In genomic region chr4:186724048-186724860, GRCh38 we compare ENCODE assay signal across 7 cellular contexts. TPM values are rescaled to one million over a fixed set of nuclear protein-coding genes. Genes with fewer than 3 reads are reported as not detected.
A peak's percentile ranks its signal among the peaks of the same experiment; 100 is the strongest.
DNase-seq lines count a peak whose midpoint lies in the region; ATAC-seq and TF ChIP-seq lines count a peak whose summit lies in the region.

No MANE protein-coding gene starts in this region.

- ATAC-seq in esophagus mucosa (peak; percentile 22), HG02678 (IDR thresholded peaks at IDR 0.05; ENCODE audit: unreplicated experiment) (no peak)

- peak overlapping the region; percentile 64 to 97 (median 96) for H3K27ac ChIP-seq in Peyer's patch

- DNase-seq in Peyer's patch = peak in 2 of 3 donors; percentile 53 to 73
- no peak for DNase-seq in NAMALWA (ENCODE audit: low spot score)
- DNase-seq in mesenteric fat pad (ENCODE audit: low spot score) = no peak

- H3K27me3 ChIP-seq in Peyer's patch = no peaks in the 10 kb centered on the region
- H3K27me3 ChIP-seq in mucosa of stomach (ENCODE audit: control insufficient read depth, insufficient read depth, low read length) = no peaks in the 10 kb centered on the region

- H3K4me3 ChIP-seq in GM08714 (ENCODE audit: low read length) (peak overlapping the region; percentile 50; the same call in 1 of the 2 replicates), Peyer's patch (peak overlapping the region; percentile 40 to 88 (median 68)), mucosa of stomach (ENCODE audit: low read length) (peak overlapping the region; percentile 97)

- TF ChIP-seq POLR2A in Peyer's patch (IDR thresholded peaks at IDR 0.05) = peak in 1 of 2 donors; percentile 24

- H3K4me1 ChIP-seq in Peyer's patch (peaks cover 0 to under 1% (median 0%) of the 10 kb centered on the region in 4 donors), mucosa of stomach (ENCODE audit: control insufficient read depth, insufficient read depth, low read length) (peaks cover 13% of the 10 kb centered on the region)

- H3K36me3 ChIP-seq in Peyer's patch (no peaks in the 10 kb centered on the region), mucosa of stomach (ENCODE audit: control insufficient read depth, insufficient read depth, low read length) (no peaks in the 10 kb centered on the region)

- peak overlapping the region; percentile 88 for H3K9ac ChIP-seq in mucosa of stomach (ENCODE audit: low read length)

- no peaks in the 10 kb centered on the region for H3K9me3 ChIP-seq in Peyer's patch
- H3K9me3 ChIP-seq in mucosa of stomach (ENCODE audit: control insufficient read depth, low read length) = no peaks in the 10 kb centered on the region

- no peak for TF ChIP-seq CTCF in Peyer's patch (IDR thresholded peaks at IDR 0.05)

RNA-seq across cellular contexts. Expression of gene FAT1, which starts 0.6 kb away (rescaled TPM):
- total RNA-seq in Peyer's patch = 100 to 1,000 TPM in 3 of 4 donors, 10 to 100 TPM in 1; 88.3 to 580 (median 468) TPM
- 86.4 TPM for total RNA-seq in esophagus mucosa
- 50.3 TPM for total RNA-seq in mesenteric fat pad

Comparison
In these comparisons a context has a peak if more than half of its experiments do, and no peak if none do; other contexts are left out.
1. DNase-seq: peak in Peyer's patch (2 of 3); none in NAMALWA (single experiment) and mesenteric fat pad (single experiment).
2. Peak in every context shown above with its lines, with median percentiles within 50 percentile points of each other: H3K4me3 ChIP-seq.